In the genomic region with DNA sequence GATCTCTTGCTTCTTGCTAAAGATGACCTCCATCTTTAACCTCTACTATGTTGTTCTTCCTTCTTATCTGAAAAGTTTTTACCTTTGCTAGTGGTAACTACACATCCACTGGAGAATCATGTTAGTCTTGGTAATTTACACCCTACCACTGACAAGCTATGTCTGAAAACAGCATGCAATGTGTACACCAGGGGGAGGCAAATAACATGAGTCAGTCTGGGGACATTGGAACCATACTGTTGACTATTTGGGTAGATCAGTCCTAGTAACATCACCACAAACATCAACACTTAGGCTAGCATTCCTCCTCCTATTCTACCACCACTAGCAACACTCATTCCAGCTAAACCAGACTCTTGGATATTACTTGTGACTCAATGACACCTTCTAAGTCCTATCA, we compare ENCODE assay signal across 18 cellular contexts.
"Had no signal": no experiment of that assay in that cellular context is flagged by ENCODE, and none has a peak within 500 bp of the region (broad histone marks: within the 10 kb centered on the region; RNA-seq: fewer than 3 reads in every experiment).

No MANE protein-coding gene starts in this region.

- H3K4me3 ChIP-seq: transverse colon had no signal

- FAIRE-seq: astrocyte, bronchial epithelial cell, endometrium, small intestine had no signal

- DNase-seq: activated CD4-positive, alpha-beta memory T cell treated with anti-CD3 and anti-CD28 coated beads for 36 hours; activated CD4-positive, alpha-beta T cell treated with anti-CD3 and anti-CD28 coated beads for 36 hours; activated CD8-positive, alpha-beta memory T cell treated with anti-CD3 and anti-CD28 coated beads, Interleukin-2, amount 10 ng/mL, durations not matched to agents 7 days and 5 days; activated naive CD4-positive, alpha-beta T cell treated with anti-CD3 and anti-CD28 coated beads, Interleukin-2, amount 50 U/mL, for 16 hours; activated T-cell treated with anti-CD3 and anti-CD28 coated beads, Interleukin-2, amount 50 U/mL, for 24 hours; hypothalamus; left ventricle myocardium superior; occipital lobe; right cardiac atrium; small intestine; stimulated activated CD4-positive, alpha-beta T cell treated with anti-CD3 and anti-CD28 coated beads, Interleukin-4, amount 100 ng/mL, for 4 hours; stimulated activated CD8-positive, alpha-beta memory T cell treated with anti-CD3 and anti-CD28 coated beads, Interleukin-4, amount 100 ng/mL, for 48 hours; stimulated activated naive CD4-positive, alpha-beta T cell treated with Interleukin-2 at 50 U/mL for 16 hours; substantia nigra; transverse colon had no signal
